Comparison of ENCODE assay signal across 1 cellular context in the genomic region with DNA sequence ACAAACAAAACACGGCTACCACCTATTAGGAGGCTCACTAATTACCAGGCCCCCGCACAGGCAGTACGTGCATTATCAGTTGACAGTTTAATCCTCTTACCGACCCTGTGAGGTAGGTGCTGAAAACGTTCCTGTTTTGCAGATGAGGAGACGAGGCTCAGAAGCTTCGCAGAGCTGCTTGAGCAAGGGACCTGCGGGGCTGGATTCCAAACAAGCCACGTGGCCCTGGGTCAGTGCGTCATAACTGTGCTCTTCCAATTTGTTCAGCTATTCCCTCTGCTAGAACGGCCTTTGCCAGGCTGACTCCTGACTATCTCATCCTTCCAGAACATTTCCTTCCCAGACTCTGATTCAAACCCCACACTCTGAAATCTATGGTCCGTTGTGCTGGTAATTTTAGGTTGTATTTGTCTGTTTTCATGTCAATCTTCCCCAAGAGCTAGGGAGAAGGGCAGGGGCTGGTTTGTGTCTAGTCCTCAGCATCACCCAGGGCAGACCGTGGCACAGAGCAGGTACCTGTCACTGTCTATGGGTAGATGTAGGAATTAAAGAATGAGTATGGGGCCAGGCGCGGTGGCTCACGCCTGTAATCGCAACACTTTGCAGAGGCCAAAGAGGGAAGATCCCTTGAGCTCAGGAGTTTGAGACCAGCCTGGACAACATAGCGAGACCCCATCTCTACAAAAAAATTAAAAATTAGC.
A peak's percentile ranks its signal among the peaks of the same experiment; 100 is the strongest.
TF ChIP-seq lines count a peak whose summit lies in the region.

No MANE protein-coding gene starts in this region.

TF ChIP-seq in HepG2, 621 proteins besides CTCF, POLR2A, EP300 and RAD21 (continued from another document):
- TF ChIP-seq, protein P1, sequence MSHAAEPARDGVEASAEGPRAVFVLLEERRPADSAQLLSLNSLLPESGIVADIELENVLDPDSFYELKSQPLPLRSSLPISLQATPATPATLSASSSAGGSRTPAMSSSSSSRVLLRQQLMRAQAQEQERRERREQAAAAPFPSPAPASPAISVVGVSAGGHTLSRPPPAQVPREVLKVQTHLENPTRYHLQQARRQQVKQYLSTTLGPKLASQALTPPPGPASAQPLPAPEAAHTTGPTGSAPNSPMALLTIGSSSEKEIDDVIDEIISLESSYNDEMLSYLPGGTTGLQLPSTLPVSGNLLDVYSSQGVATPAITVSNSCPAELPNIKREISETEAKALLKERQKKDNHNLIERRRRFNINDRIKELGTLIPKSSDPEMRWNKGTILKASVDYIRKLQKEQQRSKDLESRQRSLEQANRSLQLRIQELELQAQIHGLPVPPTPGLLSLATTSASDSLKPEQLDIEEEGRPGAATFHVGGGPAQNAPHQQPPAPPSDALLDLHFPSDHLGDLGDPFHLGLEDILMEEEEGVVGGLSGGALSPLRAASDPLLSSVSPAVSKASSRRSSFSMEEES (CRISPR knock-in tag; IDR thresholded peaks at IDR 0.05), result no peak
- TF ChIP-seq, protein P2, sequence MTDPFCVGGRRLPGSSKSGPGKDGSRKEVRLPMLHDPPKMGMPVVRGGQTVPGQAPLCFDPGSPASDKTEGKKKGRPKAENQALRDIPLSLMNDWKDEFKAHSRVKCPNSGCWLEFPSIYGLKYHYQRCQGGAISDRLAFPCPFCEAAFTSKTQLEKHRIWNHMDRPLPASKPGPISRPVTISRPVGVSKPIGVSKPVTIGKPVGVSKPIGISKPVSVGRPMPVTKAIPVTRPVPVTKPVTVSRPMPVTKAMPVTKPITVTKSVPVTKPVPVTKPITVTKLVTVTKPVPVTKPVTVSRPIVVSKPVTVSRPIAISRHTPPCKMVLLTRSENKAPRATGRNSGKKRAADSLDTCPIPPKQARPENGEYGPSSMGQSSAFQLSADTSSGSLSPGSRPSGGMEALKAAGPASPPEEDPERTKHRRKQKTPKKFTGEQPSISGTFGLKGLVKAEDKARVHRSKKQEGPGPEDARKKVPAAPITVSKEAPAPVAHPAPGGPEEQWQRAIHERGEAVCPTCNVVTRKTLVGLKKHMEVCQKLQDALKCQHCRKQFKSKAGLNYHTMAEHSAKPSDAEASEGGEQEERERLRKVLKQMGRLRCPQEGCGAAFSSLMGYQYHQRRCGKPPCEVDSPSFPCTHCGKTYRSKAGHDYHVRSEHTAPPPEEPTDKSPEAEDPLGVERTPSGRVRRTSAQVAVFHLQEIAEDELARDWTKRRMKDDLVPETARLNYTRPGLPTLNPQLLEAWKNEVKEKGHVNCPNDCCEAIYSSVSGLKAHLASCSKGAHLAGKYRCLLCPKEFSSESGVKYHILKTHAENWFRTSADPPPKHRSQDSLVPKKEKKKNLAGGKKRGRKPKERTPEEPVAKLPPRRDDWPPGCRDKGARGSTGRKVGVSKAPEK (CRISPR knock-in tag; IDR thresholded peaks at IDR 0.05; ENCODE audit: borderline replicate concordance), result no peak
- TF ChIP-seq, protein P3, sequence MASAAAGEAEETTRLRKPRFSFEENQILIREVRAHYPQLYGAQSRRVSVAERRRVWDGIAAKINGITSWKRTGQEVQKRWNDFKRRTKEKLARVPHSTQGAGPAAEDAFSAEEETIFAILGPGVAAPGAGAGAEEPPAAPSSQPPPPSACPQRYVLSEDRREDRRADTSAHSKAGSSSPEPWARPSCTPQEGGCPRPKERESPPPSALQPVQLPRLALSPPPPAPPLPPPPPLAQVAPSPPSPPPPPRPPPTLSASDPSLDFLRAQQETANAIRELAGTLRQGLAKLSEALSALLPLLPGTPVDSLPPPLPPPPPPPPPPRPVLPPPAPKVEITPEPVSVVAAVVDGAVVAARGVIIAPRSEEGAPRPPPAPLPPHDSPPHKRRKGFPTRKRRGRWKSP (CRISPR knock-in tag; IDR thresholded peaks at IDR 0.05), result no peak
- TF ChIP-seq ZNF121 (CRISPR knock-in tag; IDR thresholded peaks at IDR 0.05) (peak; percentile 83), HCFC1 (IDR thresholded peaks at IDR 0.05; ENCODE audit: low read depth, low read length) (no peak), TBL1XR1 (IDR thresholded peaks at IDR 0.05; ENCODE audit: borderline replicate concordance, low read length, partially characterized antibody) (no peak), ZIK1 (CRISPR knock-in tag; IDR thresholded peaks at IDR 0.05; ENCODE audit: borderline replicate concordance, low read depth) (no peak), BRD4 (CRISPR knock-in tag; IDR thresholded peaks at IDR 0.05) (no peak), U2AF2 (IDR thresholded peaks at IDR 0.05; ENCODE audit: low read depth, low read length) (no peak)
- TF ChIP-seq, protein P4, sequence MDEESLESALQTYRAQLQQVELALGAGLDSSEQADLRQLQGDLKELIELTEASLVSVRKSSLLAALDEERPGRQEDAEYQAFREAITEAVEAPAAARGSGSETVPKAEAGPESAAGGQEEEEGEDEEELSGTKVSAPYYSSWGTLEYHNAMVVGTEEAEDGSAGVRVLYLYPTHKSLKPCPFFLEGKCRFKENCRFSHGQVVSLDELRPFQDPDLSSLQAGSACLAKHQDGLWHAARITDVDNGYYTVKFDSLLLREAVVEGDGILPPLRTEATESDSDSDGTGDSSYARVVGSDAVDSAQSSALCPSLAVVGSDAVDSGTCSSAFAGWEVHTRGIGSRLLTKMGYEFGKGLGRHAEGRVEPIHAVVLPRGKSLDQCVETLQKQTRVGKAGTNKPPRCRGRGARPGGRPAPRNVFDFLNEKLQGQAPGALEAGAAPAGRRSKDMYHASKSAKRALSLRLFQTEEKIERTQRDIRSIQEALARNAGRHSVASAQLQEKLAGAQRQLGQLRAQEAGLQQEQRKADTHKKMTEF (CRISPR knock-in tag; IDR thresholded peaks at IDR 0.05), result no peak
- TF ChIP-seq, protein P5, sequence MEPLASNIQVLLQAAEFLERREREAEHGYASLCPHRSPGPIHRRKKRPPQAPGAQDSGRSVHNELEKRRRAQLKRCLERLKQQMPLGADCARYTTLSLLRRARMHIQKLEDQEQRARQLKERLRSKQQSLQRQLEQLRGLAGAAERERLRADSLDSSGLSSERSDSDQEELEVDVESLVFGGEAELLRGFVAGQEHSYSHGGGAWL (CRISPR knock-in tag; IDR thresholded peaks at IDR 0.05), result no peak
TF ChIP-seq in HepG2: peak in this region for 4.
